Comparison of ENCODE assay signal across 33 cellular contexts in the genomic region with DNA sequence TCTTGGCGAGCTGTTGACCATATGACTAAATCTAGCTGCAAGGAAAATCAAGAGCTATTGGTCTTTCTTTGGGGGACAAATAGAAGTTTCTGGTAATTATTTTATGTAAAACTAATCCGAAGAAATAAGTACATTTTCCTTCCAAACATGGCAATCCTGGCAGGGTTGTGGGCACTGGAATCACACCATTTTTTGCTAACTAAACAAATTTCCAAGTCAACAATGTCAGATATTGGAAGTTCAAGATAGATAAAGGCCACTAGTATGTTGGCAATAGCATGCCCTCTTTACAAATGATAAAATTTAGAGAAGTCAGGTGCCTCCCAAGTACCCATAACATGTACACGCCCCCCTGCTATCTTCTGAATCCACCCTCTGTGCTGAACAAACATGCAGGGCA.
"Had no signal": no experiment of that assay in that cellular context is flagged by ENCODE, and none has a peak within 500 bp of the region (broad histone marks: within the 10 kb centered on the region; RNA-seq: fewer than 3 reads in every experiment).

No MANE protein-coding gene starts in this region.

- H3K27me3 ChIP-seq: adrenal gland, ascending aorta, body of pancreas, brain microvascular endothelial cell, breast epithelium, cardiac muscle cell had no signal

- H3K9me3 ChIP-seq: adrenal gland, ascending aorta, body of pancreas, breast epithelium had no signal

- H3K4me1 ChIP-seq: adrenal gland, body of pancreas, breast epithelium had no signal

- H3K4me3 ChIP-seq: adrenal gland, ascending aorta, body of pancreas, breast epithelium, cardiac muscle cell had no signal

- FAIRE-seq: astrocyte, bronchial epithelial cell had no signal

- ATAC-seq: activated naive CD4-positive, alpha-beta T cell treated with anti-CD3 and anti-CD28 coated beads, Interleukin-2, amount 50 U/mL, for 72 hours; activated naive CD8-positive, alpha-beta T cell treated with anti-CD3 and anti-CD28 coated beads, Interleukin-2, amount 50 U/mL, for 24 hours; activated T-cell treated with anti-CD3 and anti-CD28 coated beads, Interleukin-2, amount 50 U/mL, for 4 hours; activated T-cell treated with anti-CD3 and anti-CD28 coated beads, Interleukin-2, amount 50 U/mL, for 72 hours; activated T-helper 17 cell treated with anti-CD3 and anti-CD28 coated beads, Interleukin-2, amount 50 U/mL, for 72 hours; body of pancreas had no signal

- H3K27ac ChIP-seq: adrenal gland, ascending aorta, body of pancreas, brain microvascular endothelial cell, breast epithelium, cardiac muscle cell had no signal

- H3K36me3 ChIP-seq: adrenal gland, ascending aorta, brain microvascular endothelial cell, breast epithelium, cardiac muscle cell had no signal

- DNase-seq: activated effector memory CD4-positive, alpha-beta T cell treated with anti-CD3 and anti-CD28 coated beads, Interleukin-2, amount 50 U/mL, for 16 hours; activated effector memory CD4-positive, alpha-beta T cell treated with Interleukin-2 at 50 U/mL for 16 hours; activated gamma-delta T cell; activated gamma-delta T cell treated with Interleukin-2 at 50 U/mL for 16 hours; activated naive CD4-positive, alpha-beta T cell; activated naive CD4-positive, alpha-beta T cell treated with anti-CD3 and anti-CD28 coated beads for 36 hours; activated naive CD4-positive, alpha-beta T cell treated with anti-CD3 and anti-CD28 coated beads, Interleukin-2, amount 10 ng/mL, durations not matched to agents 7 days and 5 days; activated naive CD4-positive, alpha-beta T cell treated with anti-CD3 and anti-CD28 coated beads, Interleukin-2, amount 50 U/mL, for 16 hours; activated naive CD4-positive, alpha-beta T cell treated with Interleukin-2 at 50 U/mL for 16 hours; activated naive CD8-positive, alpha-beta T cell treated with anti-CD3 and anti-CD28 coated beads for 36 hours; activated naive CD8-positive, alpha-beta T cell treated with anti-CD3 and anti-CD28 coated beads, Interleukin-2, amount 10 ng/mL, durations not matched to agents 7 days and 5 days; activated naive CD8-positive, alpha-beta T cell treated with anti-CD3 and anti-CD28 coated beads, Interleukin-2, amount 50 U/mL, for 24 hours; activated T-cell treated with anti-CD3 and anti-CD28 coated beads, Interleukin-2, amount 50 U/mL, for 24 hours; activated T-cell treated with anti-CD3 and anti-CD28 coated beads, Interleukin-2, amount 50 U/mL, for 4 hours; activated T-cell treated with anti-CD3 and anti-CD28 coated beads, Interleukin-2, amount 50 U/mL, for 48 hours; activated T-cell treated with anti-CD3 and anti-CD28 coated beads, Interleukin-2, amount 50 U/mL, for 72 hours; adrenal gland; amniotic stem cell; amygdala; anterior cingulate cortex; aorta; body of pancreas; brain microvascular endothelial cell; caudate nucleus; central memory CD4-positive, alpha-beta T cell; cerebellar nuclear complex had no signal
